ENCODE assay signal across 32 cellular contexts in genomic region chr19:12159773-12160414, GRCh38. TPM values are rescaled to one million over a fixed set of nuclear protein-coding genes. Genes with fewer than 3 reads are reported as not detected.
A peak's percentile ranks its signal among the peaks of the same experiment; 100 is the strongest.
DNase-seq lines count a peak whose midpoint lies in the region; ATAC-seq and TF ChIP-seq lines count a peak whose summit lies in the region.
"Had no signal": no experiment of that assay in that cellular context is flagged by ENCODE, and none has a peak within 500 bp of the region (broad histone marks: within the 10 kb centered on the region; RNA-seq: fewer than 3 reads in every experiment).

No MANE protein-coding gene starts in this region.

- ATAC-seq in activated CD8-positive, alpha-beta T cell treated with anti-CD3 and anti-CD28 coated beads for 36 hours = no peak
- ATAC-seq in activated CD8-positive, alpha-beta T cell treated with anti-CD3 and anti-CD28 coated beads, Interleukin-2, amount 10 ng/mL, durations not matched to agents 7 days and 5 days = no peak
- ATAC-seq in stimulated activated naive CD8-positive, alpha-beta T cell treated with anti-CD3 and anti-CD28 coated beads, Interleukin-15, Interleukin-2, amounts not matched to agents 100 U/mL and 50 U/mL, for 24 hours = no peak
- no peak for ATAC-seq in stimulated activated naive CD8-positive, alpha-beta T cell treated with anti-CD3 and anti-CD28 coated beads, Interleukin-15, amount 100 ng/mL, for 72 hours
- ATAC-seq in GM21825 (IDR thresholded peaks at IDR 0.05; ENCODE audit: unreplicated experiment) = no peak
- ATAC-seq: CD8-positive, alpha-beta T cell; foreskin keratinocyte; GM12878; heart left ventricle; right cardiac atrium had no signal

- no peak for TF ChIP-seq CTCF in activated CD8-positive, alpha-beta T cell treated with anti-CD3 and anti-CD28 coated beads for 36 hours (IDR thresholded peaks at IDR 0.05)

- no peaks in the 10 kb centered on the region for H3K9me3 Mint-ChIP-seq in activated CD8-positive, alpha-beta T cell treated with anti-CD3 and anti-CD28 coated beads for 36 hours
- no peaks in the 10 kb centered on the region for H3K9me3 Mint-ChIP-seq in activated CD8-positive, alpha-beta T cell treated with anti-CD3 and anti-CD28 coated beads, Interleukin-2, amount 10 ng/mL, durations not matched to agents 7 days and 5 days (ENCODE audit: insufficient read depth)
- H3K9me3 Mint-ChIP-seq in stimulated activated naive CD8-positive, alpha-beta T cell treated with anti-CD3 and anti-CD28 coated beads, Interleukin-15, amount 100 ng/mL, for 72 hours = no peaks in the 10 kb centered on the region
- peaks cover 3% of the 10 kb centered on the region for H3K9me3 Mint-ChIP-seq in activated naive CD8-positive, alpha-beta T cell treated with anti-CD3 and anti-CD28 coated beads for 36 hours
- H3K9me3 Mint-ChIP-seq: CD8-positive, alpha-beta T cell had no signal

- POLR2A ChIA-PET in activated CD8-positive, alpha-beta T cell treated with anti-CD3 and anti-CD28 coated beads for 36 hours (lab: Charles Lee) = interaction anchor here (0.6 kb wide), 1 partner anchor 172 kb away, joined by 3 read pairs; no protein-coding TSS in a partner anchor
- POLR2A ChIA-PET in activated CD8-positive, alpha-beta T cell treated with anti-CD3 and anti-CD28 coated beads, Interleukin-2, amount 10 ng/mL, durations not matched to agents 7 days and 5 days (lab: Charles Lee) = interaction anchor here (0.5 kb wide), 1 partner anchor 440 kb away, joined by 3 read pairs; no protein-coding TSS in a partner anchor

- peak; percentile 40 for DNase-seq in activated CD8-positive, alpha-beta T cell treated with anti-CD3 and anti-CD28 coated beads for 36 hours
- DNase-seq in activated CD8-positive, alpha-beta T cell treated with anti-CD3 and anti-CD28 coated beads, Interleukin-2, amount 10 ng/mL, durations not matched to agents 7 days and 5 days = no peak
- DNase-seq in stimulated activated naive CD8-positive, alpha-beta T cell treated with anti-CD3 and anti-CD28 coated beads, Interleukin-15, Interleukin-2, amounts not matched to agents 100 U/mL and 50 U/mL, for 24 hours = peak; percentile 28
- no peak for DNase-seq in stimulated activated naive CD8-positive, alpha-beta T cell treated with anti-CD3 and anti-CD28 coated beads, Interleukin-15, amount 100 ng/mL, for 72 hours
- peak; percentile 14 for DNase-seq in activated naive CD8-positive, alpha-beta T cell treated with anti-CD3 and anti-CD28 coated beads for 36 hours
- DNase-seq in activated effector memory CD4-positive, alpha-beta T cell treated with anti-CD3 and anti-CD28 coated beads, Interleukin-2, amount 50 U/mL, for 16 hours = no peak
- DNase-seq in activated CD4-positive, CD25-positive, alpha-beta regulatory T cell (lab: John Stamatoyannopoulos, UW) = no peak
- DNase-seq: activated CD4-positive, alpha-beta T cell treated with anti-CD3 and anti-CD28 coated beads, Interleukin-2, amount 50 U/mL, for 4 hours; activated effector memory CD4-positive, alpha-beta T cell treated with Interleukin-2 at 50 U/mL for 16 hours; cerebellar nuclear complex; dermis blood vessel endothelial cell; esophagus squamous epithelium; foreskin keratinocyte; heart left ventricle; KG1; kidney; MG63; NCI-H1417 treated with DMSO at 0.1 percent for 48 hours; NCI-H2029 treated with DMSO at 0.1 percent for 48 hours; NCI-H524 treated with DMSO at 0.1 percent for 48 hours; PC-9; right cardiac atrium; SHP77 treated with DMSO at 0.1 percent for 48 hours; spleen; stimulated activated CD4-positive, alpha-beta T cell treated with anti-CD3 and anti-CD28 coated beads, Interleukin-4, amount 100 ng/mL, for 1 hour; T1000; transverse colon; WERI-Rb-1 had no signal

- H3K36me3 Mint-ChIP-seq in activated CD8-positive, alpha-beta T cell treated with anti-CD3 and anti-CD28 coated beads for 36 hours (ENCODE audit: low read depth) = peaks cover 15% of the 10 kb centered on the region
- H3K36me3 Mint-ChIP-seq in activated CD8-positive, alpha-beta T cell treated with anti-CD3 and anti-CD28 coated beads, Interleukin-2, amount 10 ng/mL, durations not matched to agents 7 days and 5 days (ENCODE audit: low read depth) = peaks cover 10% of the 10 kb centered on the region
- peaks cover 7% of the 10 kb centered on the region for H3K36me3 Mint-ChIP-seq in activated naive CD8-positive, alpha-beta T cell treated with anti-CD3 and anti-CD28 coated beads for 36 hours

- peaks cover 3% of the 10 kb centered on the region for H3K27me3 Mint-ChIP-seq in activated CD8-positive, alpha-beta T cell treated with anti-CD3 and anti-CD28 coated beads for 36 hours
- peaks cover 3% of the 10 kb centered on the region for H3K27me3 Mint-ChIP-seq in activated CD8-positive, alpha-beta T cell treated with anti-CD3 and anti-CD28 coated beads, Interleukin-2, amount 10 ng/mL, durations not matched to agents 7 days and 5 days (ENCODE audit: low read depth)
- no peaks in the 10 kb centered on the region for H3K27me3 Mint-ChIP-seq in stimulated activated naive CD8-positive, alpha-beta T cell treated with anti-CD3 and anti-CD28 coated beads, Interleukin-15, amount 100 ng/mL, for 72 hours
- peaks cover 4% of the 10 kb centered on the region for H3K27me3 Mint-ChIP-seq in activated naive CD8-positive, alpha-beta T cell treated with anti-CD3 and anti-CD28 coated beads for 36 hours

- no peak overlapping the region for H3K27ac Mint-ChIP-seq in activated CD8-positive, alpha-beta T cell treated with anti-CD3 and anti-CD28 coated beads for 36 hours
- H3K27ac Mint-ChIP-seq in activated CD8-positive, alpha-beta T cell treated with anti-CD3 and anti-CD28 coated beads, Interleukin-2, amount 10 ng/mL, durations not matched to agents 7 days and 5 days = no peak overlapping the region
- H3K27ac Mint-ChIP-seq in stimulated activated naive CD8-positive, alpha-beta T cell treated with anti-CD3 and anti-CD28 coated beads, Interleukin-15, amount 100 ng/mL, for 72 hours = no peak overlapping the region
- no peak overlapping the region for H3K27ac Mint-ChIP-seq in activated naive CD8-positive, alpha-beta T cell treated with anti-CD3 and anti-CD28 coated beads for 36 hours
- H3K27ac Mint-ChIP-seq: brain; CD8-positive, alpha-beta T cell had no signal

- no peak overlapping the region for H3K4me3 Mint-ChIP-seq in activated CD8-positive, alpha-beta T cell treated with anti-CD3 and anti-CD28 coated beads for 36 hours
- no peak overlapping the region for H3K4me3 Mint-ChIP-seq in activated CD8-positive, alpha-beta T cell treated with anti-CD3 and anti-CD28 coated beads, Interleukin-2, amount 10 ng/mL, durations not matched to agents 7 days and 5 days
- no peak overlapping the region for H3K4me3 Mint-ChIP-seq in stimulated activated naive CD8-positive, alpha-beta T cell treated with anti-CD3 and anti-CD28 coated beads, Interleukin-15, amount 100 ng/mL, for 72 hours
- no peak overlapping the region for H3K4me3 Mint-ChIP-seq in activated naive CD8-positive, alpha-beta T cell treated with anti-CD3 and anti-CD28 coated beads for 36 hours
- H3K4me3 Mint-ChIP-seq: CD8-positive, alpha-beta T cell had no signal

- peaks cover 28% of the 10 kb centered on the region for H3K4me1 Mint-ChIP-seq in activated CD8-positive, alpha-beta T cell treated with anti-CD3 and anti-CD28 coated beads for 36 hours (ENCODE audit: low read depth)
- H3K4me1 Mint-ChIP-seq in activated CD8-positive, alpha-beta T cell treated with anti-CD3 and anti-CD28 coated beads, Interleukin-2, amount 10 ng/mL, durations not matched to agents 7 days and 5 days (ENCODE audit: low read depth) = peaks cover 37% of the 10 kb centered on the region
- H3K4me1 Mint-ChIP-seq in stimulated activated naive CD8-positive, alpha-beta T cell treated with anti-CD3 and anti-CD28 coated beads, Interleukin-15, amount 100 ng/mL, for 72 hours = peaks cover 35% of the 10 kb centered on the region
- H3K4me1 Mint-ChIP-seq in activated naive CD8-positive, alpha-beta T cell treated with anti-CD3 and anti-CD28 coated beads for 36 hours = peaks cover 25% of the 10 kb centered on the region

- intact Hi-C loops in activated CD8-positive, alpha-beta T cell treated with anti-CD3 and anti-CD28 coated beads for 36 hours (cut with micrococcal nuclease) = no loop called here

- CTCF ChIA-PET in activated CD8-positive, alpha-beta T cell treated with anti-CD3 and anti-CD28 coated beads for 36 hours (lab: Charles Lee) = no interaction called here
- CTCF ChIA-PET in activated CD8-positive, alpha-beta T cell treated with anti-CD3 and anti-CD28 coated beads, Interleukin-2, amount 10 ng/mL, durations not matched to agents 7 days and 5 days (lab: Charles Lee) = interaction anchor here (0.8 to 1.4 kb wide), 2 partner anchors 19 to 69 kb away, joined by 3 read pairs; no protein-coding TSS in a partner anchor

RNA-seq across cellular contexts. Expression of gene ZNF136, which starts 3.0 kb away (rescaled TPM):
- 10 to 100 TPM; 10.2 to 10.3 TPM for total RNA-seq in activated CD8-positive, alpha-beta T cell treated with anti-CD3 and anti-CD28 coated beads for 36 hours
- 10 to 100 TPM; 13.9 to 14.7 TPM for total RNA-seq in activated CD8-positive, alpha-beta T cell treated with anti-CD3 and anti-CD28 coated beads, Interleukin-2, amount 10 ng/mL, durations not matched to agents 7 days and 5 days
- total RNA-seq in activated naive CD8-positive, alpha-beta T cell treated with anti-CD3 and anti-CD28 coated beads for 36 hours = 10 to 100 TPM; 11.6 to 12.9 TPM

RNA-seq across cellular contexts. Expression of gene ZNF625, which starts 3.4 kb away (rescaled TPM):
- 1 to 10 TPM; 3.9 to 4.6 TPM for total RNA-seq in activated CD8-positive, alpha-beta T cell treated with anti-CD3 and anti-CD28 coated beads for 36 hours
- 1 to 10 TPM; 2.9 to 5.2 TPM for total RNA-seq in activated CD8-positive, alpha-beta T cell treated with anti-CD3 and anti-CD28 coated beads, Interleukin-2, amount 10 ng/mL, durations not matched to agents 7 days and 5 days
- total RNA-seq in activated naive CD8-positive, alpha-beta T cell treated with anti-CD3 and anti-CD28 coated beads for 36 hours = 1 to 10 TPM; 3.9 to 4.0 TPM

RNA-seq across cellular contexts. Expression of gene ZNF20, which starts 19.7 kb away (rescaled TPM):
- total RNA-seq in activated CD8-positive, alpha-beta T cell treated with anti-CD3 and anti-CD28 coated beads for 36 hours = 1 to 10 TPM; 2.0 to 3.0 TPM
- 1 to 10 TPM; 3.2 to 4.1 TPM for total RNA-seq in activated CD8-positive, alpha-beta T cell treated with anti-CD3 and anti-CD28 coated beads, Interleukin-2, amount 10 ng/mL, durations not matched to agents 7 days and 5 days
- 1 to 10 TPM in 1 of 2 experiments, under 1 TPM in 1; 0.74 to 2.6 TPM for total RNA-seq in activated naive CD8-positive, alpha-beta T cell treated with anti-CD3 and anti-CD28 coated beads for 36 hours

Comparison
In these comparisons a context has a peak if more than half of its experiments do, and no peak if none do; other contexts are left out.
1. DNase-seq: peak in activated CD8-positive, alpha-beta T cell treated with anti-CD3 and anti-CD28 coated beads for 36 hours (single experiment), stimulated activated naive CD8-positive, alpha-beta T cell treated with anti-CD3 and anti-CD28 coated beads, Interleukin-15, Interleukin-2, amounts not matched to agents 100 U/mL and 50 U/mL, for 24 hours (single experiment) and activated naive CD8-positive, alpha-beta T cell treated with anti-CD3 and anti-CD28 coated beads for 36 hours (single experiment); none in activated CD8-positive, alpha-beta T cell treated with anti-CD3 and anti-CD28 coated beads, Interleukin-2, amount 10 ng/mL, durations not matched to agents 7 days and 5 days (single experiment), stimulated activated naive CD8-positive, alpha-beta T cell treated with anti-CD3 and anti-CD28 coated beads, Interleukin-15, amount 100 ng/mL, for 72 hours (0 of 2), activated effector memory CD4-positive, alpha-beta T cell treated with anti-CD3 and anti-CD28 coated beads, Interleukin-2, amount 50 U/mL, for 16 hours (single experiment) and activated CD4-positive, CD25-positive, alpha-beta regulatory T cell (0 of 4).